ENCODE assay signal across 31 cellular contexts in genomic region chr7:51321961-51322515, GRCh38. TPM values are rescaled to one million over a fixed set of nuclear protein-coding genes. Genes with fewer than 3 reads are reported as not detected.
"Had no signal": no experiment of that assay in that cellular context is flagged by ENCODE, and none has a peak within 500 bp of the region (broad histone marks: within the 10 kb centered on the region; RNA-seq: fewer than 3 reads in every experiment).

No MANE protein-coding gene starts in this region.

- H3K36me3 Mint-ChIP-seq: activated CD8-positive, alpha-beta memory T cell treated with anti-CD3 and anti-CD28 coated beads, Interleukin-2, amount 10 ng/mL, durations not matched to agents 7 days and 5 days; activated naive CD8-positive, alpha-beta T cell treated with anti-CD3 and anti-CD28 coated beads for 36 hours; mesothelial cell of epicardium; naive B cell had no signal

- H3K27ac ChIP-seq: adrenal gland, body of pancreas, cardiac muscle cell, colonic mucosa, hepatocyte, left ventricle myocardium inferior, pancreas, prostate gland, suprapubic skin, tibial artery, upper lobe of right lung had no signal

- H3K9me3 ChIP-seq: adrenal gland, body of pancreas, colonic mucosa, gastrocnemius medialis, left ventricle myocardium inferior, pancreas, prostate gland, suprapubic skin, tibial artery, upper lobe of right lung had no signal

- H3K4me2 ChIP-seq: hepatocyte had no signal

- H3K4me3 ChIP-seq: adrenal gland, body of pancreas, cardiac muscle cell, colonic mucosa, gastrocnemius medialis, hepatocyte, left ventricle myocardium inferior, pancreas, prostate gland, suprapubic skin, tibial artery, upper lobe of right lung had no signal

- H3K4me3 Mint-ChIP-seq: activated CD4-positive, alpha-beta T cell treated with anti-CD3 and anti-CD28 coated beads for 36 hours; activated CD8-positive, alpha-beta memory T cell treated with anti-CD3 and anti-CD28 coated beads, Interleukin-2, amount 10 ng/mL, durations not matched to agents 7 days and 5 days; activated CD8-positive, alpha-beta T cell treated with anti-CD3 and anti-CD28 coated beads, Interleukin-2, amount 10 ng/mL, durations not matched to agents 7 days and 5 days; activated naive CD4-positive, alpha-beta T cell treated with anti-CD3 and anti-CD28 coated beads for 36 hours; activated naive CD8-positive, alpha-beta T cell treated with anti-CD3 and anti-CD28 coated beads for 36 hours; mesothelial cell of epicardium; naive B cell; T-helper 2 cell treated with Interferon-gamma antibody and Interleukin-4, amounts not matched to agents 5 μg/mL and 100 μg/mL, for 36 hours had no signal

- FAIRE-seq: pancreas had no signal

- H3K4me1 ChIP-seq: adrenal gland, colonic mucosa, prostate gland had no signal

- H3K27me3 ChIP-seq: body of pancreas, gastrocnemius medialis, hepatocyte, pancreas, upper lobe of right lung had no signal

- H2AFZ ChIP-seq: hepatocyte had no signal

- H3K36me3 ChIP-seq: adrenal gland, cardiac muscle cell, colonic mucosa, gastrocnemius medialis, left ventricle myocardium inferior, pancreas, prostate gland, suprapubic skin, tibial artery, upper lobe of right lung had no signal

- ATAC-seq: activated CD4-positive, alpha-beta T cell treated with anti-CD3 and anti-CD28 coated beads for 36 hours; activated CD8-positive, alpha-beta memory T cell treated with anti-CD3 and anti-CD28 coated beads, Interleukin-2, amount 10 ng/mL, durations not matched to agents 7 days and 5 days; activated CD8-positive, alpha-beta T cell treated with anti-CD3 and anti-CD28 coated beads, Interleukin-2, amount 10 ng/mL, durations not matched to agents 7 days and 5 days; body of pancreas; gastrocnemius medialis; pancreas; upper lobe of right lung had no signal

- H3K9me3 Mint-ChIP-seq: activated naive CD4-positive, alpha-beta T cell treated with anti-CD3 and anti-CD28 coated beads for 36 hours; activated naive CD8-positive, alpha-beta T cell treated with anti-CD3 and anti-CD28 coated beads for 36 hours; mesothelial cell of epicardium; T-helper 2 cell treated with Interferon-gamma antibody and Interleukin-4, amounts not matched to agents 5 μg/mL and 100 μg/mL, for 36 hours had no signal

- H3K27ac Mint-ChIP-seq: activated CD4-positive, alpha-beta T cell treated with anti-CD3 and anti-CD28 coated beads for 36 hours; activated CD8-positive, alpha-beta memory T cell treated with anti-CD3 and anti-CD28 coated beads, Interleukin-2, amount 10 ng/mL, durations not matched to agents 7 days and 5 days; activated CD8-positive, alpha-beta T cell treated with anti-CD3 and anti-CD28 coated beads, Interleukin-2, amount 10 ng/mL, durations not matched to agents 7 days and 5 days; activated naive CD4-positive, alpha-beta T cell treated with anti-CD3 and anti-CD28 coated beads for 36 hours; activated naive CD8-positive, alpha-beta T cell treated with anti-CD3 and anti-CD28 coated beads for 36 hours; mesothelial cell of epicardium; T-helper 2 cell treated with Interferon-gamma antibody and Interleukin-4, amounts not matched to agents 5 μg/mL and 100 μg/mL, for 36 hours had no signal

- DNase-seq: activated CD4-positive, alpha-beta T cell treated with anti-CD3 and anti-CD28 coated beads for 36 hours; activated CD4-positive, CD25-positive, alpha-beta regulatory T cell; activated CD8-positive, alpha-beta memory T cell treated with anti-CD3 and anti-CD28 coated beads, Interleukin-2, amount 10 ng/mL, durations not matched to agents 7 days and 5 days; activated CD8-positive, alpha-beta T cell treated with anti-CD3 and anti-CD28 coated beads, Interleukin-2, amount 10 ng/mL, durations not matched to agents 7 days and 5 days; activated effector memory CD4-positive, alpha-beta T cell treated with anti-CD3 and anti-CD28 coated beads, Interleukin-2, amount 50 U/mL, for 16 hours; activated naive CD4-positive, alpha-beta T cell treated with anti-CD3 and anti-CD28 coated beads for 36 hours; activated naive CD8-positive, alpha-beta T cell treated with anti-CD3 and anti-CD28 coated beads for 36 hours; aorta; cerebellar nuclear complex; colonic mucosa; effector CD8-positive, alpha-beta T cell; gastrocnemius medialis; glutamatergic neuron; islet precursor cell; left ventricle myocardium inferior; mammary epithelial cell; naive B cell; pancreas; stimulated activated CD4-positive, alpha-beta T cell treated with anti-CD3 and anti-CD28 coated beads, Interleukin-15, amount 100 ng/mL, for 24 hours; stimulated activated CD4-positive, alpha-beta T cell treated with anti-CD3 and anti-CD28 coated beads, Interleukin-2, amount 100 ng/mL, for 24 hours; stimulated activated naive CD4-positive, alpha-beta T cell; tibial artery; upper lobe of right lung had no signal

RNA-seq across cellular contexts. Expression of gene COBL, which starts 5.4 kb away (rescaled TPM):
- total RNA-seq: activated CD4-positive, alpha-beta T cell treated with anti-CD3 and anti-CD28 coated beads for 36 hours; activated CD8-positive, alpha-beta memory T cell treated with anti-CD3 and anti-CD28 coated beads, Interleukin-2, amount 10 ng/mL, durations not matched to agents 7 days and 5 days; activated CD8-positive, alpha-beta T cell treated with anti-CD3 and anti-CD28 coated beads, Interleukin-2, amount 10 ng/mL, durations not matched to agents 7 days and 5 days; activated naive CD4-positive, alpha-beta T cell treated with anti-CD3 and anti-CD28 coated beads for 36 hours; activated naive CD8-positive, alpha-beta T cell treated with anti-CD3 and anti-CD28 coated beads for 36 hours had no signal
